14 cellular contexts compared by ENCODE assay signal in the genomic region with DNA sequence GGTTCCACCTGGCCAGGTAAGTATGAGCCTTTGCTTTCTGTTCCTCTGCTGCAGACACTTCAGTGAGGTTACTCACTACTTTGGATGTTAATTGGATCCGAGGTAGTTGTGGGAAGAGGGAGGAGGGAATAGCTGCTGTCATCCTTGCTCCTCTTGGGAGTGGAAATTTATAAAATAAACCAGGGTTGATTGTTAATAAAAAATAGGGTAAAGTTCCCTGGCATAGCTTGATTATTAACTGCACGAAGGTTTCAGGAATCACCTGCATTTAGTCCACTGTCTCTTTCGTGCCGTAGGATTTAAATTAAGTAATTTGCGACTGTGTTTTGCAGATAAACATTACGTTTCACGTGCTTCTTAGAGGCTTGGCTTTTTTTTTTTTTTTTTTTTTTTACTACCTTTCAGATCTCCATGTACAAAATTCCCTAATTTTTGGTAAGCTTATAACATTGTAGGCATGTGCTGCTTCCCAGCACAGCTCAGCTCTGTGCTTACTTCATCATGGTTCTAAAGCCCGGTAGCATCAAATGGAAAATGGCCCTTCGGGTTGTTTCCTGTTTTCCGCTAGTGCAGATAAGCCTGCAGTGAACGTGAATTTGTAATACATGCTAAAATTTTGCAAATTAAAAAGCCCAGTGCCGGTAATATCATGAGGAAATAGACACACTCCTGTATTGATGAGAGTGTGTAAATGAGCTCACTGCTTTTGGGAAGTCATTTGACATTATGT. TPM values are rescaled to one million over a fixed set of nuclear protein-coding genes. Genes with fewer than 3 reads are reported as not detected.
A peak's percentile ranks its signal among the peaks of the same experiment; 100 is the strongest.
DNase-seq lines count a peak whose midpoint lies in the region; ATAC-seq and TF ChIP-seq lines count a peak whose summit lies in the region.
"Had no signal": no experiment of that assay in that cellular context is flagged by ENCODE, and none has a peak within 500 bp of the region (broad histone marks: within the 10 kb centered on the region; RNA-seq: fewer than 3 reads in every experiment).

No MANE protein-coding gene starts in this region.

- H3K27me3 ChIP-seq in A673 (replicated peaks; ENCODE audit: insufficient read depth, low read depth, low read length, poor library complexity) (no peaks in the 10 kb centered on the region), mesendoderm (ENCODE audit: insufficient read depth, low read length, poor library complexity) (no peaks in the 10 kb centered on the region)

- no peak overlapping the region for H2AK5ac ChIP-seq in mesendoderm (ENCODE audit: low read length)

- no peak overlapping the region for H2BK5ac ChIP-seq in mesendoderm (ENCODE audit: low read length)

- H2BK120ac ChIP-seq in mesendoderm (ENCODE audit: low read depth, low read length) = no peak overlapping the region

- H4K8ac ChIP-seq in mesendoderm (ENCODE audit: low read depth, low read length) = no peak overlapping the region

- peaks cover 62% of the 10 kb centered on the region for H3K4me1 Mint-ChIP-seq in chondrocyte (ENCODE audit: low read depth)

- peaks cover 9% of the 10 kb centered on the region for H3K36me3 Mint-ChIP-seq in chondrocyte (ENCODE audit: low read depth)

- peaks cover 20% of the 10 kb centered on the region for H3K79me1 ChIP-seq in mesendoderm (ENCODE audit: low read length)

- H3K23ac ChIP-seq in mesendoderm (ENCODE audit: low read length) = no peak overlapping the region

- CTCF ChIA-PET in A673 (lab: Charles Lee) = no interaction called here

- no TSS peak for BruUV-seq in A673 (replicated peaks; lab: Mats Ljungman, UMichigan)

- intact Hi-C loops in A673 (cut with micrococcal nuclease; ENCODE audit: unreplicated experiment) = no loop called here

- peak overlapping the region; percentile 67 for H3K27ac ChIP-seq in A673 (ENCODE audit: low read depth, low read length, poor library complexity, severe bottlenecking)
- H3K27ac ChIP-seq in mesendoderm (ENCODE audit: low read depth, low read length) = no peak overlapping the region
- H3K27ac ChIP-seq: KMS-11 had no signal

- peak overlapping the region; percentile 96 for H3K27ac Mint-ChIP-seq in chondrocyte (ENCODE audit: unreplicated experiment)
- H3K27ac Mint-ChIP-seq: activated B cell treated with CpG ODN at 0.5 μM for 24 hours had no signal

- POLR2A ChIA-PET in A673 (lab: Charles Lee; ENCODE audit: low non-redundant PET) = no interaction called here

- H3K56ac ChIP-seq in mesendoderm (ENCODE audit: low read length) = no peak overlapping the region

- H3K4me3 ChIP-seq in A673 (ENCODE audit: low read depth, low read length, poor library complexity, severe bottlenecking) (no peak overlapping the region), mesendoderm (ENCODE audit: low read length) (no peak overlapping the region)

- H3K4me2 ChIP-seq in mesendoderm (ENCODE audit: low read length) = no peak overlapping the region
- H3K4me2 ChIP-seq: KMS-11 had no signal

- H3K4me3 Mint-ChIP-seq in chondrocyte (ENCODE audit: unreplicated experiment) = peak overlapping the region; percentile 53
- H3K4me3 Mint-ChIP-seq: activated B cell treated with CpG ODN at 0.5 μM for 24 hours had no signal

- H3K9me3 Mint-ChIP-seq in chondrocyte (ENCODE audit: low read depth) = no peaks in the 10 kb centered on the region
- H3K9me3 Mint-ChIP-seq: activated B cell treated with CpG ODN at 0.5 μM for 24 hours had no signal

- H4K5ac ChIP-seq in mesendoderm (ENCODE audit: low read length) = no peak overlapping the region

- no peak for ATAC-seq in HG03175 (IDR thresholded peaks at IDR 0.05; ENCODE audit: unreplicated experiment)
- ATAC-seq in HG03108 (IDR thresholded peaks at IDR 0.05; ENCODE audit: unreplicated experiment) = no peak

- DNase-seq in A673 (ENCODE audit: low spot score) (no peak), MV-4-11 (lab: John Stamatoyannopoulos, UW) (peak; percentile 35), chondrocyte (ENCODE audit: low spot score) (no peak), mesendoderm (no peak), NCI-H1930 (lab: John Stamatoyannopoulos, UW) (no peak), mucosa of gallbladder (ENCODE audit: low spot score) (no peak)
- DNase-seq: activated B cell treated with CpG ODN at 0.5 μM for 24 hours; activated CD8-positive, alpha-beta memory T cell treated with anti-CD3 and anti-CD28 coated beads, Interleukin-2, amount 50 U/mL, for 4 hours; NCI-H187 treated with DMSO at 0.1 percent for 48 hours; NCI-H82; SIG-M5 had no signal

- H3K79me2 ChIP-seq in mesendoderm (ENCODE audit: control insufficient read depth, insufficient read depth, low read length) = peaks cover 26% of the 10 kb centered on the region

- H3K4me1 ChIP-seq in A673 (ENCODE audit: insufficient read depth, low read length, poor library complexity, severe bottlenecking) (peaks cover 49% of the 10 kb centered on the region), mesendoderm (ENCODE audit: control insufficient read depth, low read depth, low read length) (no peaks in the 10 kb centered on the region)

- H3K9me3 ChIP-seq in A673 (ENCODE audit: low read depth, low read length, poor library complexity, severe bottlenecking) = no peaks in the 10 kb centered on the region

- no peak overlapping the region for H3K9ac ChIP-seq in mesendoderm (ENCODE audit: low read length)
- H3K9ac ChIP-seq: KMS-11 had no signal

- H3K18ac ChIP-seq in mesendoderm (ENCODE audit: low read length) = peak overlapping the region; percentile 20

- no peaks in the 10 kb centered on the region for H3K27me3 Mint-ChIP-seq in chondrocyte (ENCODE audit: low read depth)
- H3K27me3 Mint-ChIP-seq: activated B cell treated with CpG ODN at 0.5 μM for 24 hours had no signal

- TF ChIP-seq CTCF in A673 (conservative IDR thresholded peaks at IDR 0.05; ENCODE audit: low read depth, low read length) (no peak), chondrocyte (IDR thresholded peaks at IDR 0.05) (no peak)

- H3K4ac ChIP-seq in mesendoderm (ENCODE audit: low read depth, low read length) = no peak overlapping the region

- H2BK15ac ChIP-seq in mesendoderm (replicated peaks; ENCODE audit: low read depth) = no peak overlapping the region

- WGBS in mesendoderm (ENCODE audit: extremely low coverage, insufficient coverage, low lambda C conversion rate) = no CpG with 5 or more reads among the region's 12 CpGs

- H3K36me3 ChIP-seq in A673 (ENCODE audit: insufficient read depth, low read length, poor library complexity, severe bottlenecking) (peaks cover 48% of the 10 kb centered on the region), mesendoderm (ENCODE audit: control insufficient read depth, insufficient read depth, low read length) (peaks cover 18% of the 10 kb centered on the region)

RNA-seq across cellular contexts. Expression of gene LTC4S, which starts 26.9 kb away (rescaled TPM):
- total RNA-seq in A673 (2021) (0.58 and 1.5 TPM in 2 replicates), chondrocyte (1.2 to 1.7 TPM (median 1.3 TPM) in 3 replicates), mucosa of gallbladder (26.0 TPM)
- polyA plus RNA-seq in mesendoderm (2013, experiment 1 of 2) = 0.45 TPM
- polyA plus RNA-seq in mesendoderm (2013, experiment 2 of 2) = 0.42 TPM

RNA-seq across cellular contexts. Expression of gene MAML1, which starts 34.3 kb away (rescaled TPM):
- total RNA-seq in A673 (2021) (34.3 and 34.4 TPM in 2 replicates), chondrocyte (29.3 to 29.9 TPM (median 29.9 TPM) in 3 replicates), mucosa of gallbladder (36.6 TPM)
- 34.7 TPM for polyA plus RNA-seq in mesendoderm (2013, experiment 1 of 2)
- 36.0 TPM for polyA plus RNA-seq in mesendoderm (2013, experiment 2 of 2)

RNA-seq across cellular contexts. Expression of gene MGAT4B, which starts 39.8 kb away (rescaled TPM):
- total RNA-seq in A673 (2021) (59.5 and 63.9 TPM in 2 replicates), chondrocyte (135 to 144 TPM (median 142 TPM) in 3 replicates), mucosa of gallbladder (272 TPM)
- 35.2 TPM for polyA plus RNA-seq in mesendoderm (2013, experiment 1 of 2)
- polyA plus RNA-seq in mesendoderm (2013, experiment 2 of 2) = 37.9 TPM

RNA-seq across cellular contexts. Expression of gene SQSTM1, which starts 53.8 kb away (rescaled TPM):
- 84.1 and 105 TPM in 2 replicates for total RNA-seq in A673 (2021)
- 219 to 297 TPM (median 296 TPM) in 3 replicates for total RNA-seq in chondrocyte
- 52.0 TPM for polyA plus RNA-seq in mesendoderm (2013, experiment 1 of 2)
- 62.0 TPM for polyA plus RNA-seq in mesendoderm (2013, experiment 2 of 2)
- total RNA-seq in mucosa of gallbladder = 711 TPM

Comparison
In these comparisons a context has a peak if more than half of its experiments do, and no peak if none do; other contexts are left out.
1. RNA of gene LTC4S, which starts 26.9 kb away (total RNA-seq): 26.0 TPM in mucosa of gallbladder (single experiment); 1.2 to 1.7 TPM in chondrocyte and 0.58 to 1.5 TPM in A673; every median in the first group is over 10 times any median in the second.